In genomic region chr2:23457990-23458689, GRCh38 we compare ENCODE assay signal across 18 cellular contexts.
DNase-seq lines count a peak whose midpoint lies in the region; ATAC-seq, FAIRE-seq and TF ChIP-seq lines count a peak whose summit lies in the region.
"Had no signal": no experiment of that assay in that cellular context is flagged by ENCODE, and none has a peak within 500 bp of the region (broad histone marks: within the 10 kb centered on the region; RNA-seq: fewer than 3 reads in every experiment).

No MANE protein-coding gene starts in this region.

- no peak overlapping the region for H3K56ac ChIP-seq in H1 (replicated peaks; ENCODE audit: insufficient read length, low read depth, low read length)

- H3K9me3 Mint-ChIP-seq in stimulated activated effector memory CD8-positive, alpha-beta T cell treated with anti-CD3 and anti-CD28 coated beads, Interleukin-12 subunit alpha, Interleukin-12 subunit beta, amount 100 ng/mL, for 72 hours, result no peaks in the 10 kb centered on the region
- H3K9me3 Mint-ChIP-seq: CD4-positive, alpha-beta T cell had no signal

- H2BK5ac ChIP-seq in H1 (ENCODE audit: low read depth, low read length), result no peak overlapping the region
- no peak overlapping the region for H2BK5ac ChIP-seq in neuronal stem cell (ENCODE audit: low read length)

- H2BK12ac ChIP-seq in H1 (ENCODE audit: low read depth, low read length) (peak overlapping the region; percentile 6; the same call in 1 of the 2 replicates), neuronal stem cell (ENCODE audit: low read length) (no peak overlapping the region)

- H3K23me2 ChIP-seq in H1 (ENCODE audit: low read depth, low read length), result no peaks in the 10 kb centered on the region

- no peak overlapping the region for H3K18ac ChIP-seq in H1 (ENCODE audit: extremely low read depth, low read length)
- no peak overlapping the region for H3K18ac ChIP-seq in neuronal stem cell (ENCODE audit: low read length)

- H2BK120ac ChIP-seq in H1 (replicated peaks; ENCODE audit: low read depth, low read length), result no peak overlapping the region
- no peak overlapping the region for H2BK120ac ChIP-seq in neuronal stem cell (ENCODE audit: low read depth, low read length)

- no peak overlapping the region for H2BK15ac ChIP-seq in H1 (ENCODE audit: low read length)
- no peak overlapping the region for H2BK15ac ChIP-seq in neuronal stem cell (ENCODE audit: low read length)

- H3K4me1 ChIP-seq in right atrium auricular region (peaks cover 0 to 3% of the 10 kb centered on the region in 2 donors), H1 (replicated peaks in 1 of 4; ENCODE audit: control insufficient read depth in 3 of 4, insufficient read depth in 4 of 4, low read length in 3 of 4) (peaks cover 0 to 3% (median 0%) of the 10 kb centered on the region in 4 experiments; a peak in 1 of 7 replicates), neuronal stem cell (ENCODE audit: control insufficient read depth in 2 of 2, insufficient read depth in 1 of 2, low read depth in 1 of 2, low read length in 2 of 2) (peaks cover 16 to 31% of the 10 kb centered on the region in 2 donors)

- H2BK20ac ChIP-seq in H1 (ENCODE audit: low read length), result no peak overlapping the region

- H3K4me2 ChIP-seq in H1 (ENCODE audit: insufficient read depth in 1 of 2, low read depth in 2 of 2, low read length in 2 of 2) (no peak overlapping the region), neuronal stem cell (ENCODE audit: insufficient read depth, low read length, poor library complexity, severe bottlenecking) (no peak overlapping the region)

- no peaks in the 10 kb centered on the region for H4K20me1 ChIP-seq in H1 (replicated peaks in 1 of 2; ENCODE audit: control insufficient read depth in 1 of 2, insufficient read depth in 2 of 2, low read length in 2 of 2)

- H3K9ac ChIP-seq in H1 (replicated peaks in 1 of 4; ENCODE audit: extremely low read depth in 1 of 4, low read depth in 3 of 4, low read length in 3 of 4) (no peak overlapping the region), neuronal stem cell (ENCODE audit: low read depth, low read length, poor library complexity) (no peak overlapping the region)

- no peak for TF ChIP-seq CTCF in right atrium auricular region (IDR thresholded peaks at IDR 0.05)
- TF ChIP-seq CTCF in H1 (IDR thresholded peaks at IDR 0.05; ENCODE audit: control extremely low read depth in 1 of 3, insufficient read depth in 1 of 3, low read depth in 1 of 3, low read length in 3 of 3), result no peak

- H3K36me3 ChIP-seq in right atrium auricular region (no peaks in the 10 kb centered on the region), H1 (ENCODE audit: control insufficient read depth in 2 of 4, insufficient read depth in 4 of 4, low read length in 3 of 4) (no peaks in the 10 kb centered on the region), neuronal stem cell (replicated peaks in 1 of 2; ENCODE audit: control insufficient read depth in 2 of 2, insufficient read depth in 2 of 2, low read length in 2 of 2) (no peaks in the 10 kb centered on the region)

- no peaks in the 10 kb centered on the region for H3K79me1 ChIP-seq in H1 (ENCODE audit: low read depth, low read length)
- no peaks in the 10 kb centered on the region for H3K79me1 ChIP-seq in neuronal stem cell (ENCODE audit: low read depth, low read length)

- H3K36me3 Mint-ChIP-seq in stimulated activated effector memory CD8-positive, alpha-beta T cell treated with anti-CD3 and anti-CD28 coated beads, Interleukin-12 subunit alpha, Interleukin-12 subunit beta, amount 100 ng/mL, for 72 hours, result no peaks in the 10 kb centered on the region

- H3K9me3 ChIP-seq in right atrium auricular region (no peaks in the 10 kb centered on the region), H1 (ENCODE audit: insufficient read depth in 2 of 2, low read depth in 1 of 2, low read length in 1 of 2) (no peaks in the 10 kb centered on the region), neuronal stem cell (replicated peaks in 1 of 2; ENCODE audit: control insufficient read depth in 2 of 2, insufficient read depth in 1 of 2, low read depth in 1 of 2, low read length in 2 of 2) (no peaks in the 10 kb centered on the region)

- intact Hi-C loops in left ventricle myocardium superior (cut with micrococcal nuclease), result no loop called here

- no peak overlapping the region for H3K27ac Mint-ChIP-seq in stimulated activated effector memory CD8-positive, alpha-beta T cell treated with anti-CD3 and anti-CD28 coated beads, Interleukin-12 subunit alpha, Interleukin-12 subunit beta, amount 100 ng/mL, for 72 hours
- H3K27ac Mint-ChIP-seq: B cell; CD4-positive, alpha-beta T cell had no signal

- ATAC-seq in left ventricle myocardium superior (no peak), GM21528 (IDR thresholded peaks at IDR 0.05; ENCODE audit: low FRiP score, unreplicated experiment) (no peak)
- no peak for ATAC-seq in stimulated activated effector memory CD8-positive, alpha-beta T cell treated with anti-CD3 and anti-CD28 coated beads, Interleukin-12 subunit alpha, Interleukin-12 subunit beta, amount 100 ng/mL, for 72 hours

- no peak overlapping the region for H3K4me3 Mint-ChIP-seq in stimulated activated effector memory CD8-positive, alpha-beta T cell treated with anti-CD3 and anti-CD28 coated beads, Interleukin-12 subunit alpha, Interleukin-12 subunit beta, amount 100 ng/mL, for 72 hours
- H3K4me3 Mint-ChIP-seq: B cell; CD4-positive, alpha-beta T cell had no signal

- H3K4me3 ChIP-seq in right atrium auricular region (no peak overlapping the region), H1 (ENCODE audit: extremely low read depth in 1 of 4, insufficient read depth in 2 of 4, low read depth in 3 of 4, low read length in 4 of 4) (no peak overlapping the region), neuronal stem cell (ENCODE audit: low read length in 2 of 2) (no peak overlapping the region)

- H3K23ac ChIP-seq in H1 (ENCODE audit: insufficient read length) (no peak overlapping the region), neuronal stem cell (ENCODE audit: low read depth, low read length, poor library complexity) (no peak overlapping the region)

- peak; percentile 42 for DNase-seq in right atrium auricular region (ENCODE audit: low spot score)
- DNase-seq in left ventricle myocardium superior, result no peak
- DNase-seq in H1 (ENCODE audit: low read depth in 1 of 2, low spot score in 2 of 2), result no peak
- DNase-seq in neuronal stem cell (ENCODE audit: low spot score), result no peak
- no peak for DNase-seq in germinal center (ENCODE audit: low spot score)
- DNase-seq in stimulated activated effector memory CD8-positive, alpha-beta T cell treated with anti-CD3 and anti-CD28 coated beads, Interleukin-12 subunit alpha, Interleukin-12 subunit beta, amount 100 ng/mL, for 72 hours (ENCODE audit: low spot score in 2 of 2), result no peak
- DNase-seq: C1 segment of cervical spinal cord; CD4-positive, alpha-beta T cell; DMS79; EL; GDM1 had no signal

- H3K14ac ChIP-seq in H1 (ENCODE audit: insufficient read length) (no peak overlapping the region), neuronal stem cell (ENCODE audit: low read length) (no peak overlapping the region)

- peaks cover 2% of the 10 kb centered on the region for H3K4me1 Mint-ChIP-seq in stimulated activated effector memory CD8-positive, alpha-beta T cell treated with anti-CD3 and anti-CD28 coated beads, Interleukin-12 subunit alpha, Interleukin-12 subunit beta, amount 100 ng/mL, for 72 hours

- no peak for TF ChIP-seq POLR2A in H1 (IDR thresholded peaks at IDR 0.05; ENCODE audit: control extremely low read depth in 1 of 2, low read depth in 2 of 2, low read length in 2 of 2)

- 95% methylated on average over 13 of the region's 13 CpGs; no CpG with 5 or more reads in 1 of the 2 experiments for WGBS in H1 (ENCODE audit: extremely low coverage in 1 of 2, insufficient coverage in 1 of 2, insufficient read length in 1 of 2, insufficient replicate concordance in 2 of 2, low coverage in 1 of 2, low lambda C conversion rate in 2 of 2, missing lambda C conversion rate in 1 of 2), 2 experiments
- no CpG with 5 or more reads among the region's 13 CpGs for WGBS in neuronal stem cell (ENCODE audit: extremely low coverage in 2 of 2, insufficient read length in 2 of 2, insufficient replicate concordance in 1 of 2), 2 donors

- H3K4ac ChIP-seq in H1 (replicated peaks; ENCODE audit: insufficient read length, low read depth, low read length) (no peak overlapping the region), neuronal stem cell (ENCODE audit: low read length) (no peak overlapping the region)

- no peak overlapping the region for H4K8ac ChIP-seq in H1 (ENCODE audit: extremely low read depth, insufficient read depth, low read length)
- H4K8ac ChIP-seq in neuronal stem cell (ENCODE audit: low read depth, low read length), result no peak overlapping the region

- H2AFZ ChIP-seq in H1 (ENCODE audit: low read length) (no peak overlapping the region), neuronal stem cell (ENCODE audit: low read length) (no peak overlapping the region)

- no peaks in the 10 kb centered on the region for H3K79me2 ChIP-seq in H1 (ENCODE audit: control insufficient read depth in 1 of 2, insufficient read depth in 2 of 2, low read length in 2 of 2)

- no peak for TF ChIP-seq RAD21 in H1 (IDR thresholded peaks at IDR 0.05 in 1 of 2, conservative IDR thresholded peaks at IDR 0.05 in 1 of 2; ENCODE audit: low read depth in 2 of 2, low read length in 2 of 2)

- no peak overlapping the region for H4K5ac ChIP-seq in H1 (ENCODE audit: insufficient read length, low read depth, low read length)

- H3K27ac ChIP-seq in right atrium auricular region (no peak overlapping the region), H1 (ENCODE audit: low read depth, low read length) (no peak overlapping the region), neuronal stem cell (replicated peaks; ENCODE audit: low read length) (no peak overlapping the region)
- H3K27ac ChIP-seq: HL-60 had no signal

- no peak for TF ChIP-seq EP300 in H1 (IDR thresholded peaks at IDR 0.05; ENCODE audit: borderline replicate concordance in 1 of 2, low read depth in 2 of 2, low read length in 2 of 2)

- H2AK5ac ChIP-seq in H1 (ENCODE audit: low read depth, low read length) (no peak overlapping the region), neuronal stem cell (ENCODE audit: low read depth, low read length) (peak overlapping the region; percentile 0)

- POLR2A ChIA-PET in H1 (lab: Charles Lee; ENCODE audit: partially characterized antibody), result interaction anchor here (0.7 kb wide), 1 partner anchor 23 kb away, joined by 3 read pairs; no protein-coding TSS in a partner anchor

- no peak for FAIRE-seq in H1 (lab: Jason Lieb, UNC)
- FAIRE-seq: A204.1, GM12892, GM19239, H54 had no signal

- H4K91ac ChIP-seq in H1 (replicated peaks; ENCODE audit: insufficient read length, low read length) (no peak overlapping the region), neuronal stem cell (ENCODE audit: low read depth, low read length, poor library complexity) (no peak overlapping the region)

- H3K27me3 ChIP-seq in right atrium auricular region, result no peaks in the 10 kb centered on the region
- H3K27me3 ChIP-seq in H1 (replicated peaks in 1 of 4; ENCODE audit: control insufficient read depth in 3 of 4, extremely low read depth in 1 of 4, insufficient read depth in 3 of 4, low read length in 3 of 4), result no peaks in the 10 kb centered on the region; a peak in 2 of 7 replicates
- no peaks in the 10 kb centered on the region for H3K27me3 ChIP-seq in neuronal stem cell (ENCODE audit: control insufficient read depth in 3 of 3, insufficient read depth in 3 of 3, low read depth in 1 of 3, low read length in 3 of 3)

- CTCF ChIA-PET in H1 (lab: Charles Lee; ENCODE audit: partially characterized antibody), result interaction anchor here (0.6 to 4.9 kb wide), 8 partner anchors 8 to 1410 kb away, joined by 3 to 42 read pairs (median 4); no protein-coding TSS in a partner anchor
